Comparison of ENCODE assay signal across 18 cellular contexts in the genomic region with DNA sequence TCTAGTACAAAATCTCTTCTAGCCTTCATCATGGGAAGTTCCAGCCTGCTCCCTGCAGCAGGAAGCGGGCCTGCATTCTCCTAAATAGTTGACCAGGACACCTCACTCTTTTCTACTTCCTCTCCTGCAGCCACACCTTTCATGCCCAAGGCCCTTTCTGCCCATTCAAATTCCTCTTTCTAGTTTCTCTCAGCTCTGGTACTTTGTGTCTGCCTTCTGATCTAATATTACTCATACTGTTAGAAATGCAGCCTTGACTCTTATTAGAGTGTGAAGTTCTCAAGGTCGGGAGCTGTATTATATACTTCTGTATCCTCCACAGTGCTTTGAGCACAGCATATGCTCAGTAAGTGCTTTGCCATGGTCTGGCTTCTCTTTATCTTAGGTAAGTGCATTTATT.
A peak's percentile ranks its signal among the peaks of the same experiment; 100 is the strongest.
DNase-seq lines count a peak whose midpoint lies in the region; ATAC-seq and TF ChIP-seq lines count a peak whose summit lies in the region.
"Had no signal": no experiment of that assay in that cellular context is flagged by ENCODE, and none has a peak within 500 bp of the region (broad histone marks: within the 10 kb centered on the region; RNA-seq: fewer than 3 reads in every experiment).

No MANE protein-coding gene starts in this region.

- no peaks in the 10 kb centered on the region for H3K36me3 ChIP-seq in RWPE2 (ENCODE audit: low read depth)
- H3K36me3 ChIP-seq: transverse colon had no signal

- no peak for ATAC-seq in natural killer cell treated with Interleukin-12 subunit alpha and Interleukin-12 subunit beta and Interleukin-15 and Interleukin-18, amount 100 ng/mL, for 72 hours
- ATAC-seq in natural killer cell (no peak), RWPE2 (ENCODE audit: low read depth) (peak; percentile 92), esophagus mucosa (peak; percentile 57), GM19023 (IDR thresholded peaks at IDR 0.05; ENCODE audit: unreplicated experiment) (no peak), GM21447 (IDR thresholded peaks at IDR 0.05; ENCODE audit: unreplicated experiment) (no peak)

- H3K4me1 Mint-ChIP-seq in natural killer cell treated with Interleukin-12 subunit alpha and Interleukin-12 subunit beta and Interleukin-15 and Interleukin-18, amount 100 ng/mL, for 72 hours (ENCODE audit: low read depth in 2 of 2), result peaks cover 56 to 63% of the 10 kb centered on the region in 2 donors
- peaks cover 39 to 58% of the 10 kb centered on the region in 2 donors for H3K4me1 Mint-ChIP-seq in natural killer cell
- H3K4me1 Mint-ChIP-seq: endodermal cell had no signal

- peak overlapping the region; percentile 46 for H3K27ac ChIP-seq in RWPE2 (ENCODE audit: poor library complexity, severe bottlenecking)
- H3K27ac ChIP-seq: transverse colon had no signal

- intact Hi-C loops in natural killer cell (cut with micrococcal nuclease), result loop anchor here (10.0 kb wide), 1 partner anchor 788 kb away; no protein-coding TSS in a partner anchor

- peak overlapping the region; percentile 100 for H3K27ac Mint-ChIP-seq in natural killer cell treated with Interleukin-12 subunit alpha and Interleukin-12 subunit beta and Interleukin-15 and Interleukin-18, amount 100 ng/mL, for 72 hours
- peak overlapping the region in 1 of 2 donors; percentile 15 for H3K27ac Mint-ChIP-seq in natural killer cell
- H3K27ac Mint-ChIP-seq: activated CD4-positive, alpha-beta T cell treated with anti-CD3 and anti-CD28 coated beads, Interleukin-2, amount 10 ng/mL, durations not matched to agents 7 days and 5 days; endodermal cell had no signal

- no peaks in the 10 kb centered on the region for H3K9me3 Mint-ChIP-seq in natural killer cell treated with Interleukin-12 subunit alpha and Interleukin-12 subunit beta and Interleukin-15 and Interleukin-18, amount 100 ng/mL, for 72 hours
- H3K9me3 Mint-ChIP-seq in natural killer cell, result no peaks in the 10 kb centered on the region
- H3K9me3 Mint-ChIP-seq: activated CD4-positive, alpha-beta T cell treated with anti-CD3 and anti-CD28 coated beads, Interleukin-2, amount 10 ng/mL, durations not matched to agents 7 days and 5 days; endodermal cell; neural crest cell had no signal

- TF ChIP-seq CTCF in natural killer cell (IDR thresholded peaks at IDR 0.05) (no peak), RWPE2 (IDR thresholded peaks at IDR 0.05; ENCODE audit: poor library complexity, severe bottlenecking) (no peak)

- peak overlapping the region; percentile 2 for H3K4me3 Mint-ChIP-seq in natural killer cell treated with Interleukin-12 subunit alpha and Interleukin-12 subunit beta and Interleukin-15 and Interleukin-18, amount 100 ng/mL, for 72 hours
- no peak overlapping the region for H3K4me3 Mint-ChIP-seq in natural killer cell
- H3K4me3 Mint-ChIP-seq: activated CD4-positive, alpha-beta T cell treated with anti-CD3 and anti-CD28 coated beads, Interleukin-2, amount 10 ng/mL, durations not matched to agents 7 days and 5 days; endodermal cell; neural crest cell had no signal

- H3K9me3 ChIP-seq in RWPE2 (ENCODE audit: severe bottlenecking), result no peaks in the 10 kb centered on the region
- H3K9me3 ChIP-seq: transverse colon had no signal

- peaks cover 50% of the 10 kb centered on the region for H3K36me3 Mint-ChIP-seq in natural killer cell treated with Interleukin-12 subunit alpha and Interleukin-12 subunit beta and Interleukin-15 and Interleukin-18, amount 100 ng/mL, for 72 hours
- peaks cover 39% of the 10 kb centered on the region for H3K36me3 Mint-ChIP-seq in natural killer cell

- H3K4me3 ChIP-seq in RWPE2 (ENCODE audit: severe bottlenecking), result no peak overlapping the region
- H3K4me3 ChIP-seq: transverse colon had no signal

- no peak for DNase-seq in natural killer cell treated with Interleukin-12 subunit alpha and Interleukin-12 subunit beta and Interleukin-15 and Interleukin-18, amount 100 ng/mL, for 72 hours (ENCODE audit: low spot score)
- DNase-seq in natural killer cell (no peak), RWPE2 (ENCODE audit: low spot score) (no peak)
- no peak for DNase-seq in stimulated activated CD4-positive, alpha-beta T cell treated with anti-CD3 and anti-CD28 coated beads, Interleukin-1b, Interleukin-23, amount 100 ng/mL, for 48 hours
- DNase-seq in activated T-cell treated with anti-CD3 and anti-CD28 coated beads, Interleukin-2, amount 50 U/mL, for 48 hours, result no peak
- DNase-seq: activated CD4-positive, alpha-beta T cell treated with anti-CD3 and anti-CD28 coated beads, Interleukin-2, amount 10 ng/mL, durations not matched to agents 7 days and 5 days; activated gamma-delta T cell treated with Interleukin-2 at 50 U/mL for 16 hours; amygdala; cortex of kidney; endodermal cell; hypothalamus; NCI-H524; posterior cingulate gyrus; transverse colon had no signal

- no peaks in the 10 kb centered on the region for H3K27me3 Mint-ChIP-seq in natural killer cell treated with Interleukin-12 subunit alpha and Interleukin-12 subunit beta and Interleukin-15 and Interleukin-18, amount 100 ng/mL, for 72 hours
- H3K27me3 Mint-ChIP-seq in natural killer cell (ENCODE audit: low read depth in 2 of 2), result no peaks in the 10 kb centered on the region
- H3K27me3 Mint-ChIP-seq: activated CD4-positive, alpha-beta T cell treated with anti-CD3 and anti-CD28 coated beads, Interleukin-2, amount 10 ng/mL, durations not matched to agents 7 days and 5 days had no signal

- H3K27me3 ChIP-seq in RWPE2 (ENCODE audit: insufficient read depth, poor library complexity, severe bottlenecking), result no peaks in the 10 kb centered on the region
- H3K27me3 ChIP-seq: transverse colon had no signal

- peaks cover 17% of the 10 kb centered on the region for H3K4me1 ChIP-seq in RWPE2 (ENCODE audit: insufficient read depth, poor library complexity, severe bottlenecking)

Comparison
In these comparisons a context has a peak if more than half of its experiments do, and no peak if none do; other contexts are left out.
1. ATAC-seq: peak in RWPE2 (single experiment) and esophagus mucosa (single experiment); none in natural killer cell treated with Interleukin-12 subunit alpha and Interleukin-12 subunit beta and Interleukin-15 and Interleukin-18, amount 100 ng/mL, for 72 hours (0 of 2), natural killer cell (0 of 3), GM19023 (single experiment) and GM21447 (single experiment).